8 cellular contexts compared by ENCODE assay signal in genomic region chr12:90959538-90960139, GRCh38. TPM values are rescaled to one million over a fixed set of nuclear protein-coding genes. Genes with fewer than 3 reads are reported as not detected.
DNase-seq lines count a peak whose midpoint lies in the region; ATAC-seq lines count a peak whose summit lies in the region.

No MANE protein-coding gene starts in this region.

- no peaks in the 10 kb centered on the region for H3K9me3 ChIP-seq in MG63

- H3K4me3 Mint-ChIP-seq in effector memory CD8-positive, alpha-beta T cell = no peak overlapping the region

- H3K27me3 ChIP-seq in MG63 = no peaks in the 10 kb centered on the region

- ATAC-seq in GM21447 (IDR thresholded peaks at IDR 0.05; ENCODE audit: unreplicated experiment) = peak; percentile 89
- ATAC-seq in effector memory CD8-positive, alpha-beta T cell (replicated peaks) = peak; percentile 56

- H3K27me3 Mint-ChIP-seq in effector memory CD8-positive, alpha-beta T cell = peaks cover 0 to 5% of the 10 kb centered on the region in 2 donors

- DNase-seq in NOMO-1 treated with DMSO at 0.1 percent for 48 hours (lab: John Stamatoyannopoulos, UW; ENCODE audit: unreplicated experiment) (peak; percentile 11), NOMO-1 treated with dmso at 0.1 percent for 144 hours (lab: John Stamatoyannopoulos, UW; ENCODE audit: unreplicated experiment) (no peak), HK-2 (ENCODE audit: unreplicated experiment) (peak; percentile 10), OCI-M1 (lab: John Stamatoyannopoulos, UW) (peak; percentile 69), middle frontal gyrus (ENCODE audit: extremely low spot score, low spot score) (peak; percentile 59), MG63 (no peak)
- DNase-seq in effector memory CD8-positive, alpha-beta T cell = peak in 1 of 3 experiments; percentile 20

- no peaks in the 10 kb centered on the region for H3K36me3 Mint-ChIP-seq in effector memory CD8-positive, alpha-beta T cell (ENCODE audit: insufficient read depth)

- H3K9me3 Mint-ChIP-seq in effector memory CD8-positive, alpha-beta T cell = no peaks in the 10 kb centered on the region

- H3K4me1 Mint-ChIP-seq in effector memory CD8-positive, alpha-beta T cell (ENCODE audit: low read depth in 2 of 2) = no peaks in the 10 kb centered on the region

- no peak overlapping the region for H3K4me3 ChIP-seq in MG63

- H3K27ac Mint-ChIP-seq in effector memory CD8-positive, alpha-beta T cell = no peak overlapping the region

- no peaks in the 10 kb centered on the region for H3K36me3 ChIP-seq in MG63

RNA-seq across cellular contexts. Expression of gene CCER1, which starts 4.7 kb away (rescaled TPM):
- not detected in 2 replicates for total RNA-seq in MG63 (2014; rRNA removed; shearing (Covaris generic); ENCODE audit: low replicate concordance)

RNA-seq across cellular contexts. Expression of gene EPYC, which starts 45.1 kb away (rescaled TPM):
- total RNA-seq in MG63 (2014; rRNA removed; shearing (Covaris generic); ENCODE audit: low replicate concordance) = not detected in 2 replicates

Comparison
In these comparisons a context has a peak if more than half of its experiments do, and no peak if none do; other contexts are left out.
1. DNase-seq: peak in NOMO-1 treated with DMSO at 0.1 percent for 48 hours (single experiment), HK-2 (single experiment), OCI-M1 (single experiment) and middle frontal gyrus (single experiment); none in NOMO-1 treated with dmso at 0.1 percent for 144 hours (single experiment) and MG63 (single experiment).